22 cellular contexts compared by ENCODE assay signal in genomic region chr17:34645636-34646035, GRCh38.
DNase-seq lines count a peak whose midpoint lies in the region; ATAC-seq and TF ChIP-seq lines count a peak whose summit lies in the region.
"Had no signal": no experiment of that assay in that cellular context is flagged by ENCODE, and none has a peak within 500 bp of the region (broad histone marks: within the 10 kb centered on the region; RNA-seq: fewer than 3 reads in every experiment).

No MANE protein-coding gene starts in this region.

- TF ChIP-seq CTCF in spleen (IDR thresholded peaks at IDR 0.05 in 8 of 11, conservative IDR thresholded peaks at IDR 0.05 in 3 of 11), result no peak
- TF ChIP-seq CTCF in natural killer cell (IDR thresholded peaks at IDR 0.05), result no peak

- peaks cover 0 to 59% (median 3%) of the 10 kb centered on the region in 7 donors for H3K27me3 ChIP-seq in spleen (replicated peaks in 1 of 7)
- H3K27me3 ChIP-seq: ascending aorta had no signal

- H3K9me3 ChIP-seq in spleen, result no peaks in the 10 kb centered on the region
- H3K9me3 ChIP-seq: A549, ascending aorta had no signal

- TF ChIP-seq POLR2A in spleen (IDR thresholded peaks at IDR 0.05), result no peak

- no peaks in the 10 kb centered on the region for H3K9me3 Mint-ChIP-seq in natural killer cell
- H3K9me3 Mint-ChIP-seq: activated CD4-positive, alpha-beta T cell treated with anti-CD3 and anti-CD28 coated beads, Interleukin-2, amount 10 ng/mL, durations not matched to agents 24 days and 14 days; activated naive CD4-positive, alpha-beta T cell treated with anti-CD3 and anti-CD28 coated beads for 36 hours; HFFc6; mesothelial cell of epicardium; neural progenitor cell; stimulated activated naive CD8-positive, alpha-beta T cell treated with anti-CD3 and anti-CD28 coated beads, Interleukin-15, Interleukin-2, amounts not matched to agents 100 ng/mL and 50 ng/mL, for 24 hours had no signal

- intact Hi-C loops in spleen (cut with DNase I; ENCODE audit: low total_unique reads) (no loop called here), natural killer cell (cut with micrococcal nuclease) (no loop called here)

- no peaks in the 10 kb centered on the region for H3K4me1 ChIP-seq in spleen
- H3K4me1 ChIP-seq: A549, ascending aorta, neural progenitor cell had no signal

- H3K27ac ChIP-seq in spleen, result no peak overlapping the region
- H3K27ac ChIP-seq: A549, ascending aorta, neural progenitor cell had no signal

- H3K36me3 ChIP-seq in spleen, result no peaks in the 10 kb centered on the region
- H3K36me3 ChIP-seq: ascending aorta, neural progenitor cell had no signal

- H3K4me3 Mint-ChIP-seq in natural killer cell, result no peak overlapping the region
- H3K4me3 Mint-ChIP-seq: activated CD4-positive, alpha-beta T cell treated with anti-CD3 and anti-CD28 coated beads, Interleukin-2, amount 10 ng/mL, durations not matched to agents 24 days and 14 days; activated naive CD4-positive, alpha-beta T cell treated with anti-CD3 and anti-CD28 coated beads for 36 hours; CD8-positive, alpha-beta memory T cell; HFFc6; mesothelial cell of epicardium; neural progenitor cell; stimulated activated naive CD8-positive, alpha-beta T cell treated with anti-CD3 and anti-CD28 coated beads, Interleukin-15, Interleukin-2, amounts not matched to agents 100 ng/mL and 50 ng/mL, for 24 hours had no signal

- peaks cover 19 to 20% of the 10 kb centered on the region in 2 donors for H3K27me3 Mint-ChIP-seq in natural killer cell (ENCODE audit: low read depth in 2 of 2)

- ATAC-seq in natural killer cell, result no peak
- no peak for ATAC-seq in HG02678 (IDR thresholded peaks at IDR 0.05; ENCODE audit: unreplicated experiment)
- ATAC-seq: A549 had no signal

- H3K36me3 Mint-ChIP-seq in natural killer cell, result no peaks in the 10 kb centered on the region
- H3K36me3 Mint-ChIP-seq: mesothelial cell of epicardium, neural progenitor cell had no signal

- H3K4me3 ChIP-seq in spleen, result no peak overlapping the region
- H3K4me3 ChIP-seq: A549, ascending aorta, neural progenitor cell had no signal

- no peak overlapping the region for H3K27ac Mint-ChIP-seq in natural killer cell
- H3K27ac Mint-ChIP-seq: activated CD4-positive, alpha-beta T cell treated with anti-CD3 and anti-CD28 coated beads, Interleukin-2, amount 10 ng/mL, durations not matched to agents 24 days and 14 days; activated naive CD4-positive, alpha-beta T cell treated with anti-CD3 and anti-CD28 coated beads for 36 hours; CD8-positive, alpha-beta memory T cell; HFFc6; mesothelial cell of epicardium; neural progenitor cell; stimulated activated naive CD8-positive, alpha-beta T cell treated with anti-CD3 and anti-CD28 coated beads, Interleukin-15, Interleukin-2, amounts not matched to agents 100 ng/mL and 50 ng/mL, for 24 hours had no signal

- WGBS in spleen, 5 donors, result 7 to 31% (median 15%) methylated on average over 4 of the region's 4 CpGs

- DNase-seq in NCI-H748 (lab: John Stamatoyannopoulos, UW; ENCODE audit: unreplicated experiment) (peak; percentile 55), NCI-H748 treated with DMSO at 0.1 percent for 48 hours (lab: John Stamatoyannopoulos, UW) (no peak), NCI-H2107 treated with DMSO at 0.1 percent for 48 hours (lab: John Stamatoyannopoulos, UW; ENCODE audit: unreplicated experiment) (peak; percentile 97), SK-N-DZ (ENCODE audit: low spot score) (peak; percentile 73), spleen (peak; percentile 30), natural killer cell (no peak), COLO829 (ENCODE audit: low spot score) (no peak)
- DNase-seq: activated CD4-positive, alpha-beta T cell treated with anti-CD3 and anti-CD28 coated beads, Interleukin-2, amount 10 ng/mL, durations not matched to agents 24 days and 14 days; activated naive CD4-positive, alpha-beta T cell treated with anti-CD3 and anti-CD28 coated beads for 36 hours; CD8-positive, alpha-beta memory T cell; GF-D8; HFFc6; NCI-H2081 treated with DMSO at 0.1 percent for 48 hours; SIG-M5; stimulated activated CD4-positive, alpha-beta T cell treated with anti-CD3 and anti-CD28 coated beads, Interleukin-15, amount 100 ng/mL, for 24 hours; T1000 had no signal

- H3K4me1 Mint-ChIP-seq in natural killer cell, result no peaks in the 10 kb centered on the region
- H3K4me1 Mint-ChIP-seq: activated CD4-positive, alpha-beta T cell treated with anti-CD3 and anti-CD28 coated beads, Interleukin-2, amount 10 ng/mL, durations not matched to agents 24 days and 14 days; CD8-positive, alpha-beta memory T cell had no signal

Comparison
In these comparisons a context has a peak if more than half of its experiments do, and no peak if none do; other contexts are left out.
1. DNase-seq: peak in NCI-H748 (single experiment), NCI-H2107 treated with DMSO at 0.1 percent for 48 hours (single experiment), SK-N-DZ (single experiment) and spleen (single experiment); none in NCI-H748 treated with DMSO at 0.1 percent for 48 hours (single experiment), natural killer cell (single experiment) and COLO829 (single experiment).